In the genomic region with DNA sequence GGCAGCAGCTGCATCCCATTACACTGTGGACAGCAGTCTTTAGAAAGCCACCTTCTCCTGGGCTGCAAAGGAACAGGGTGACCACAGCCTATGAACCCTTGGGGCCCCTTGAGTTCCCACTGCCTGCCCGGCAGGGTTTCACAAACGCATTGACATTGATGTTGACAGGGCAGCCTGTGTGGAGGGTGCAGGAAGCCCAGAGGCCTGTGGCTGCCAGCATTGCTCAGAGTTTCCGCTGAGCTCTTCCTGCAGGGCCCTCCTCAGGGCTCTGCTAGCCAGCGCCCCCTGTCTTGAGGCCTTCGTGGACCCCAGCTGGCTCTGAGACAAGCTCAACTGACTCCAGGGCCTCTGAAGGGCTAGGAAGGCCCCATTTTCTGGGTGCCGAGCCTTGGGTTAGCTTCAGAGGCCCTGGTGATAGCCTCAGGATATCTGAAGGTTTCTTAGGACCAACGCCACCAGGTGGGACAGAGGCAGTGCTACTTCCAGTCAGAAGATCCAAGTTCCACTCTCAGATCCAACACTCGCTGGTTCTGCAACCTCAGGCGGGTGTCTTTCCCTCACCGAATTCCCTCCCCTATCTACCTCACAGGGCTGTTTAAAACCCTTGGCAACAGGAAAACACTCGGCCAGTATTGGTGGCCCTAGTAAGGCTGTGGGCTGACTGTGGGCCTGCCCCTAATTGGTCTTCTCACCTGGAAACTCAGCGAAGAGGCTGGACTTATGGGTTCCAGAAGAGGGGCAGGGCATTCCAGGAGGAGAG, we compare ENCODE assay signal across 8 cellular contexts. TPM values are rescaled to one million over a fixed set of nuclear protein-coding genes. Genes with fewer than 3 reads are reported as not detected.
A peak's percentile ranks its signal among the peaks of the same experiment; 100 is the strongest.
DNase-seq lines count a peak whose midpoint lies in the region; ATAC-seq and TF ChIP-seq lines count a peak whose summit lies in the region.

No MANE protein-coding gene starts in this region.

- TF ChIP-seq CTCF in breast epithelium (IDR thresholded peaks at IDR 0.05) (no peak), MCF 10A (IDR thresholded peaks at IDR 0.05; ENCODE audit: unreplicated experiment) (no peak), suprapubic skin (IDR thresholded peaks at IDR 0.05) (peak; percentile 2 to 34)

- CTCF ChIA-PET in MCF 10A (lab: Yijun Ruan, JAX), result interaction anchor here (0.9 to 25.8 kb wide), 3 partner anchors 14 to 189 kb away, joined by 4 to 969 read pairs (median 11); partner anchors contain the start of gene AHCYL1

- WGBS in suprapubic skin, result 83% methylated on average over 10 of the region's 12 CpGs

- no TSS peak for BruUV-seq in MCF 10A (replicated peaks; lab: Mats Ljungman, UMichigan)

- peaks cover 22% of the 10 kb centered on the region for H3K4me1 Mint-ChIP-seq in MCF 10A (ENCODE audit: insufficient read depth, unreplicated experiment)
- H3K4me1 Mint-ChIP-seq in natural killer cell treated with Interleukin-12 subunit alpha and Interleukin-12 subunit beta and Interleukin-15 and Interleukin-18, amount 100 ng/mL, for 72 hours (ENCODE audit: low read depth in 2 of 2), result peaks cover 66 to 69% of the 10 kb centered on the region in 2 donors

- peak overlapping the region; percentile 0 to 23 for H3K27ac ChIP-seq in breast epithelium
- peak overlapping the region; percentile 37 for H3K27ac ChIP-seq in suprapubic skin

- TF ChIP-seq EP300 in suprapubic skin (IDR thresholded peaks at IDR 0.05), result no peak

- H3K4me3 ChIP-seq in breast epithelium (no peak overlapping the region), suprapubic skin (no peak overlapping the region)

- H3K9me3 ChIP-seq in breast epithelium, result no peaks in the 10 kb centered on the region
- H3K9me3 ChIP-seq in suprapubic skin, result no peaks in the 10 kb centered on the region

- DNase-seq in breast epithelium (ENCODE audit: low spot score in 2 of 2) (peak in 1 of 2 donors; percentile 30), MCF 10A (ENCODE audit: unreplicated experiment) (no peak), KG1 (lab: John Stamatoyannopoulos, UW) (peak; percentile 88), suprapubic skin (ENCODE audit: low spot score in 2 of 2) (peak; percentile 72 to 78)
- DNase-seq in activated CD4-positive, alpha-beta T cell treated with anti-CD3 and anti-CD28 coated beads, Interleukin-2, amount 50 U/mL, for 1 hour, result peak; percentile 72
- peak; percentile 22 for DNase-seq in effector CD8-positive, alpha-beta T cell (lab: John Stamatoyannopoulos, UW)
- DNase-seq in natural killer cell treated with Interleukin-12 subunit alpha and Interleukin-12 subunit beta and Interleukin-15 and Interleukin-18, amount 100 ng/mL, for 72 hours (ENCODE audit: low spot score), result peak; percentile 88

- intact Hi-C loops in breast epithelium (cut with DNase I; ENCODE audit: low total_unique reads) (no loop called here), MCF 10A (cut with micrococcal nuclease) (loop anchor here (5.0 kb wide), 1 partner anchor 121 kb away; the partner anchor contains the start of gene CSF1)

- no peak overlapping the region for H3K4me3 Mint-ChIP-seq in MCF 10A (ENCODE audit: unreplicated experiment)
- H3K4me3 Mint-ChIP-seq in natural killer cell treated with Interleukin-12 subunit alpha and Interleukin-12 subunit beta and Interleukin-15 and Interleukin-18, amount 100 ng/mL, for 72 hours, result peak overlapping the region; percentile 34

- no peaks in the 10 kb centered on the region for H3K36me3 ChIP-seq in breast epithelium
- no peaks in the 10 kb centered on the region for H3K36me3 ChIP-seq in suprapubic skin

- no peaks in the 10 kb centered on the region for H3K27me3 ChIP-seq in breast epithelium
- H3K27me3 ChIP-seq in suprapubic skin, result no peaks in the 10 kb centered on the region

- TF ChIP-seq POLR2A in breast epithelium (IDR thresholded peaks at IDR 0.05) (no peak), suprapubic skin (IDR thresholded peaks at IDR 0.05) (no peak)

- POLR2A ChIA-PET in MCF 10A (lab: Yijun Ruan, JAX), result no interaction called here

- no peak overlapping the region for H3K27ac Mint-ChIP-seq in MCF 10A (ENCODE audit: low read depth, unreplicated experiment)
- H3K27ac Mint-ChIP-seq in natural killer cell treated with Interleukin-12 subunit alpha and Interleukin-12 subunit beta and Interleukin-15 and Interleukin-18, amount 100 ng/mL, for 72 hours, result peak overlapping the region; percentile 79 to 87

- H3K36me3 Mint-ChIP-seq in MCF 10A (ENCODE audit: insufficient read depth, unreplicated experiment), result no peaks in the 10 kb centered on the region
- H3K36me3 Mint-ChIP-seq in natural killer cell treated with Interleukin-12 subunit alpha and Interleukin-12 subunit beta and Interleukin-15 and Interleukin-18, amount 100 ng/mL, for 72 hours, result no peaks in the 10 kb centered on the region

- H3K27me3 Mint-ChIP-seq in MCF 10A (ENCODE audit: insufficient read depth, unreplicated experiment), result no peaks in the 10 kb centered on the region
- peaks cover 6% of the 10 kb centered on the region in 2 donors for H3K27me3 Mint-ChIP-seq in natural killer cell treated with Interleukin-12 subunit alpha and Interleukin-12 subunit beta and Interleukin-15 and Interleukin-18, amount 100 ng/mL, for 72 hours

- no peaks in the 10 kb centered on the region for H3K9me3 Mint-ChIP-seq in MCF 10A (ENCODE audit: unreplicated experiment)
- H3K9me3 Mint-ChIP-seq in natural killer cell treated with Interleukin-12 subunit alpha and Interleukin-12 subunit beta and Interleukin-15 and Interleukin-18, amount 100 ng/mL, for 72 hours, result no peaks in the 10 kb centered on the region

- H3K4me1 ChIP-seq in breast epithelium (peaks cover 20 to 24% of the 10 kb centered on the region in 2 donors), suprapubic skin (peaks cover 49% of the 10 kb centered on the region)

- ATAC-seq in natural killer cell treated with Interleukin-12 subunit alpha and Interleukin-12 subunit beta and Interleukin-15 and Interleukin-18, amount 100 ng/mL, for 72 hours, result peak; percentile 91 to 93
- ATAC-seq in HG03342 (IDR thresholded peaks at IDR 0.05; ENCODE audit: unreplicated experiment), result no peak

RNA-seq across cellular contexts. Expression of gene EPS8L3, which starts 27.2 kb away (rescaled TPM):
- total RNA-seq in breast epithelium, result 1 to 10 TPM in 1 of 3 donors, not detected in 2; 3.6 TPM
- not detected in 2 replicates for total RNA-seq in MCF 10A (2022)
- not detected for total RNA-seq in natural killer cell treated with Interleukin-12 subunit alpha and Interleukin-12 subunit beta and Interleukin-15 and Interleukin-18, amount 100 ng/mL, for 72 hours
- not detected for total RNA-seq in suprapubic skin

RNA-seq across cellular contexts. Expression of gene GSTM3, which starts 50.1 kb away (rescaled TPM):
- total RNA-seq in breast epithelium (100 to 1,000 TPM in 2 of 3 donors, 10 to 100 TPM in 1; 40.0 to 226 (median 105) TPM), MCF 10A (2022) (not detected in 2 replicates), suprapubic skin (100 to 1,000 TPM in 2 of 4 donors, 10 to 100 TPM in 2; 65.9 to 288 (median 114) TPM)
- total RNA-seq in natural killer cell treated with Interleukin-12 subunit alpha and Interleukin-12 subunit beta and Interleukin-15 and Interleukin-18, amount 100 ng/mL, for 72 hours, result 1 to 10 TPM; 2.3 to 4.0 TPM

Comparison
In these comparisons a context has a peak if more than half of its experiments do, and no peak if none do; other contexts are left out.
1. RNA of gene GSTM3, which starts 50.1 kb away (total RNA-seq): 65.9 to 288 TPM in suprapubic skin and 40.0 to 226 TPM in breast epithelium; 2.3 to 4.0 TPM in natural killer cell treated with Interleukin-12 subunit alpha and Interleukin-12 subunit beta and Interleukin-15 and Interleukin-18, amount 100 ng/mL, for 72 hours and not detected in MCF 10A; every median in the first group is over 4 times any median in the second.
2. CTCF ChIP-seq: peak in suprapubic skin (2 of 2); none in breast epithelium (0 of 3) and MCF 10A (single experiment).